In genomic region chr11:30291331-30291730, GRCh38 we compare ENCODE assay signal across 29 cellular contexts.
"Had no signal": no experiment of that assay in that cellular context is flagged by ENCODE, and none has a peak within 500 bp of the region (broad histone marks: within the 10 kb centered on the region; RNA-seq: fewer than 3 reads in every experiment).

No MANE protein-coding gene starts in this region.

- DNase-seq: activated effector memory CD4-positive, alpha-beta T cell treated with Interleukin-2 at 50 U/mL for 16 hours; activated gamma-delta T cell; activated gamma-delta T cell treated with Interleukin-2 at 50 U/mL for 16 hours; activated naive CD4-positive, alpha-beta T cell; activated naive CD4-positive, alpha-beta T cell treated with anti-CD3 and anti-CD28 coated beads for 36 hours; activated naive CD4-positive, alpha-beta T cell treated with anti-CD3 and anti-CD28 coated beads, Interleukin-2, amount 10 ng/mL, durations not matched to agents 7 days and 5 days; activated naive CD4-positive, alpha-beta T cell treated with anti-CD3 and anti-CD28 coated beads, Interleukin-2, amount 50 U/mL, for 16 hours; activated naive CD4-positive, alpha-beta T cell treated with Interleukin-2 at 50 U/mL for 16 hours; activated naive CD8-positive, alpha-beta T cell treated with anti-CD3 and anti-CD28 coated beads for 36 hours; activated naive CD8-positive, alpha-beta T cell treated with anti-CD3 and anti-CD28 coated beads, Interleukin-2, amount 10 ng/mL, durations not matched to agents 7 days and 5 days; activated naive CD8-positive, alpha-beta T cell treated with anti-CD3 and anti-CD28 coated beads, Interleukin-2, amount 50 U/mL, for 24 hours; activated T-cell treated with anti-CD3 and anti-CD28 coated beads, Interleukin-2, amount 50 U/mL, for 1 hour; activated T-cell treated with anti-CD3 and anti-CD28 coated beads, Interleukin-2, amount 50 U/mL, for 24 hours; activated T-cell treated with anti-CD3 and anti-CD28 coated beads, Interleukin-2, amount 50 U/mL, for 4 hours; activated T-cell treated with anti-CD3 and anti-CD28 coated beads, Interleukin-2, amount 50 U/mL, for 48 hours; activated T-cell treated with anti-CD3 and anti-CD28 coated beads, Interleukin-2, amount 50 U/mL, for 72 hours; adrenal gland; amniotic stem cell; amygdala; anterior cingulate cortex; aorta; body of pancreas; brain microvascular endothelial cell; caudate nucleus; central memory CD4-positive, alpha-beta T cell; cerebellar nuclear complex had no signal

- H3K36me3 ChIP-seq: adrenal gland, ascending aorta, brain microvascular endothelial cell, breast epithelium, cardiac muscle cell had no signal

- H3K27me3 ChIP-seq: adrenal gland, ascending aorta, body of pancreas, brain microvascular endothelial cell, breast epithelium, cardiac muscle cell had no signal

- H3K9me3 ChIP-seq: adrenal gland, ascending aorta, body of pancreas, breast epithelium had no signal

- H3K4me1 ChIP-seq: adrenal gland, ascending aorta, body of pancreas, breast epithelium had no signal

- H3K4me3 ChIP-seq: adrenal gland, ascending aorta, body of pancreas, breast epithelium, cardiac muscle cell had no signal
